19 cellular contexts compared by ENCODE assay signal in genomic region chr3:9008550-9009255, GRCh38. TPM values are rescaled to one million over a fixed set of nuclear protein-coding genes. Genes with fewer than 3 reads are reported as not detected.
DNase-seq lines count a peak whose midpoint lies in the region; ATAC-seq, FAIRE-seq and TF ChIP-seq lines count a peak whose summit lies in the region.
"Had no signal": no experiment of that assay in that cellular context is flagged by ENCODE, and none has a peak within 500 bp of the region (broad histone marks: within the 10 kb centered on the region; RNA-seq: fewer than 3 reads in every experiment).

No MANE protein-coding gene starts in this region.

- DNase-seq in AG10803 (ENCODE audit: low read depth) (peak; percentile 37), GM03348 (ENCODE audit: low spot score) (peak; percentile 63), RPMI7951 (ENCODE audit: low read depth) (peak; percentile 50), foreskin fibroblast (peak; percentile 59 to 82), kidney (no peak), C1 segment of cervical spinal cord (lab: John Stamatoyannopoulos, UW) (no peak), Kasumi-1 (lab: John Stamatoyannopoulos, UW) (no peak)
- DNase-seq: ACHN, DMS153, GOT3, IMR-90, NCI-H2107, NCI-H226, NCI-H526 treated with DMSO at 0.1 percent for 48 hours, RPMI8226, SJCRH30 had no signal

- no peaks in the 10 kb centered on the region for H3K36me3 ChIP-seq in kidney (ENCODE audit: control insufficient read depth in 1 of 2, insufficient read depth in 2 of 2, low read length in 2 of 2)
- H3K36me3 ChIP-seq: SJCRH30 had no signal

- H3K9me3 ChIP-seq in kidney (ENCODE audit: control insufficient read depth in 1 of 2, low read length in 2 of 2) = no peaks in the 10 kb centered on the region
- H3K9me3 ChIP-seq: SJCRH30 had no signal

- H3K4me1 ChIP-seq in kidney (ENCODE audit: control insufficient read depth in 1 of 2, insufficient read depth in 1 of 2, low read depth in 1 of 2, low read length in 2 of 2) = no peaks in the 10 kb centered on the region
- H3K4me1 ChIP-seq: SJCRH30 had no signal

- ATAC-seq in HG02973 (IDR thresholded peaks at IDR 0.05; ENCODE audit: unreplicated experiment) = no peak

- H3K9ac ChIP-seq in kidney (ENCODE audit: low read length in 2 of 2) = no peak overlapping the region
- H3K9ac ChIP-seq: BLaER1 treated with 17β-estradiol and CSF1 and Interleukin-3, amounts not matched to agents 10 nM and 100 nM had no signal

- H3K4me3 ChIP-seq in AG10803 (ENCODE audit: low read length) (no peak overlapping the region), foreskin fibroblast (ENCODE audit: low read depth in 1 of 2, low read length in 2 of 2) (no peak overlapping the region), kidney (ENCODE audit: low read length in 2 of 2) (no peak overlapping the region)
- H3K4me3 ChIP-seq: BLaER1 treated with 17β-estradiol and CSF1 and Interleukin-3, amounts not matched to agents 10 nM and 100 nM; SJCRH30 had no signal

- TF ChIP-seq CTCF in AG10803 (conservative IDR thresholded peaks at IDR 0.05; ENCODE audit: low read length) (no peak), foreskin fibroblast (IDR thresholded peaks at IDR 0.05; ENCODE audit: low read depth, low read length) (no peak), kidney (IDR thresholded peaks at IDR 0.05; ENCODE audit: borderline replicate concordance, extremely low read depth, insufficient read depth) (no peak)

- intact Hi-C loops in kidney (cut with DNase I) = no loop called here

- H3K27ac ChIP-seq in kidney (ENCODE audit: low read depth in 2 of 2, low read length in 2 of 2) = no peak overlapping the region
- H3K27ac ChIP-seq: BLaER1 treated with 17β-estradiol and CSF1 and Interleukin-3, amounts not matched to agents 10 nM and 100 nM; SJCRH30 had no signal

- FAIRE-seq in kidney (lab: Jason Lieb, UNC) = no peak
- FAIRE-seq: GM19239 had no signal

RNA-seq across cellular contexts. Expression of gene RAD18, which starts 45.4 kb away (rescaled TPM):
- 22.0 and 34.1 TPM in 2 replicates for total RNA-seq in RPMI7951 (2014; rRNA removed; shearing (Covaris generic))
- 8.0 TPM for total RNA-seq in kidney
- polyA plus RNA-seq in kidney (ENCODE audit: insufficient read depth, low read depth, low replicate concordance) = 3.1 TPM

Comparison
In these comparisons a context has a peak if more than half of its experiments do, and no peak if none do; other contexts are left out.
1. DNase-seq: peak in AG10803 (single experiment), GM03348 (single experiment), RPMI7951 (single experiment) and foreskin fibroblast (2 of 2); none in kidney (single experiment), C1 segment of cervical spinal cord (0 of 14) and Kasumi-1 (0 of 2).